ENCODE assay signal across 8 cellular contexts in the genomic region with DNA sequence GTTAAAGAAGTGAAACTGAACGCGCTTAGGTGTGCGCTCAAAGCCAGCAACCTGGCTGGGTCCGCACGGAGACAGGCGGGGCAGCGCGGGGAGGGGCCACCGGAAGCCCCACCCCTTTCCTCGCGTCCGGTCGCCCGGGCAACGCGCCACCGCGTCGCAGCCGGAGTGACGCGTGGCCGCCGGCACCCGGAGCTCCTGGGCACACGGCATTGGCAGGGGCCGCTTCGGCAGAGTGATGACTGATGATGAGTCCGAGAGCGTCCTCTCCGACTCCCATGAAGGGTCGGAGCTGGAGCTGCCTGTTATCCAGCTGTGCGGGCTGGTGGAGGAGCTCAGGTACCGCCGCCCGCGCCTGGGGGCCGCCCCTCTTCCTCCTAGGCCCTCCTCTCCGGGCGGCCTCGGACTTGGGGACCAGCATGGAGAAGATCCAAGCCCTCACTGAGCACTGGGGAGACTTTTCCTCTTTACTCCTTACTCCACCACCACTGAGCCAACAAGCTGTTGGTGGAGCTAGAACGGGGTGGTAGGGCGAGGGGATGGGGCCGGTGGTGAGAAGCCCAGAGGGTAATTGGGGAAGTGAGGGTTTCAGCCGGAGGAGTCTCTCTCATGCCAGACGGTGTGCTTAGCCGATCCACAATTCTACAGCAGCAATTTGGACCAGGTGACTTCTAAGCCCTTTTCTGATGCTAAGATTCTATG. TPM values are rescaled to one million over a fixed set of nuclear protein-coding genes. Genes with fewer than 3 reads are reported as not detected.
DNase-seq lines count a peak whose midpoint lies in the region; ATAC-seq and TF ChIP-seq lines count a peak whose summit lies in the region.

No MANE protein-coding gene starts in this region.

- DNase-seq in Daoy (ENCODE audit: low read depth) = peak; percentile 85
- DNase-seq in SHP77 treated with DMSO at 0.1 percent for 48 hours (lab: John Stamatoyannopoulos, UW) = peak; percentile 39
- peak; percentile 70 for DNase-seq in activated gamma-delta T cell treated with anti-CD3 and anti-CD28 coated beads, Interleukin-2, amount 50 U/mL, for 16 hours (ENCODE audit: low read depth)
- DNase-seq in germinal center (ENCODE audit: low spot score) = peak; percentile 92
- peak; percentile 78 for DNase-seq in occipital lobe (lab: John Stamatoyannopoulos, UW)
- peak; percentile 80 to 85 for DNase-seq in suprapubic skin (ENCODE audit: low spot score in 2 of 2)

- peak overlapping the region; percentile 68 for H3K4me3 ChIP-seq in suprapubic skin

- TF ChIP-seq CTCF in suprapubic skin (IDR thresholded peaks at IDR 0.05) = no peak

- TF ChIP-seq EP300 in Ishikawa (IDR thresholded peaks at IDR 0.05; ENCODE audit: borderline replicate concordance) (no peak), suprapubic skin (IDR thresholded peaks at IDR 0.05) (no peak)

- peak overlapping the region; percentile 53 for H3K27ac ChIP-seq in suprapubic skin

- no peak for TF ChIP-seq POLR2A in suprapubic skin (IDR thresholded peaks at IDR 0.05)

- no peaks in the 10 kb centered on the region for H3K9me3 ChIP-seq in suprapubic skin

- WGBS in suprapubic skin = 2% methylated on average over 18 of the region's 47 CpGs

- H3K27me3 ChIP-seq in suprapubic skin = no peaks in the 10 kb centered on the region

- H3K4me1 ChIP-seq in suprapubic skin = peaks cover 16% of the 10 kb centered on the region

- ATAC-seq in GM21717 (IDR thresholded peaks at IDR 0.05; ENCODE audit: unreplicated experiment) = peak; percentile 88

- H3K36me3 ChIP-seq in suprapubic skin = peaks cover 5% of the 10 kb centered on the region

- no peak for TF ChIP-seq RAD21 in Ishikawa (IDR thresholded peaks at IDR 0.05; ENCODE audit: low read depth)

TF ChIP-seq in Ishikawa, 13 proteins besides CTCF, POLR2A, EP300 and RAD21:
- peak; percentile 90 for TF ChIP-seq CREB1 (IDR thresholded peaks at IDR 0.05; ENCODE audit: low read depth)
- no peak for TF ChIP-seq FOXM1 (IDR thresholded peaks at IDR 0.05; ENCODE audit: borderline replicate concordance, low read depth)
- TF ChIP-seq, protein P1, sequence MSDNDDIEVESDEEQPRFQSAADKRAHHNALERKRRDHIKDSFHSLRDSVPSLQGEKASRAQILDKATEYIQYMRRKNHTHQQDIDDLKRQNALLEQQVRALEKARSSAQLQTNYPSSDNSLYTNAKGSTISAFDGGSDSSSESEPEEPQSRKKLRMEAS (IDR thresholded peaks at IDR 0.05) = peak; percentile 52; the same call in 1 of the 2 replicates
- TF ChIP-seq TAF1 (IDR thresholded peaks at IDR 0.05; ENCODE audit: low read depth) = peak; percentile 50; the same call in 1 of the 2 replicates

RNA-seq across cellular contexts. Expression of a gene that starts 44.9 kb away (rescaled TPM):
- total RNA-seq in Daoy (2014; rRNA removed; shearing (Covaris generic)) = not detected in 2 replicates
- total RNA-seq in occipital lobe = not detected
- not detected for total RNA-seq in suprapubic skin

RNA-seq across cellular contexts. Expression of a gene that starts 52.0 kb away (rescaled TPM):
- 16.1 and 17.8 TPM in 2 replicates for total RNA-seq in Daoy (2014; rRNA removed; shearing (Covaris generic))
- total RNA-seq in occipital lobe = 19.0 TPM
- 100 to 1,000 TPM in 1 of 4 donors, 10 to 100 TPM in 3; 53.3 to 112 (median 70.0) TPM for total RNA-seq in suprapubic skin

Comparison
In these comparisons a context has a peak if more than half of its experiments do, and no peak if none do; other contexts are left out.
1. Peak in every context shown above with its lines: DNase-seq, ATAC-seq, H3K4me3 ChIP-seq and H3K27ac ChIP-seq.
2. DNase-seq: peak in every context shown above with its lines; median percentile 92 in germinal center; 85 in Daoy; 82 in suprapubic skin; 78 in occipital lobe; 70 in activated gamma-delta T cell treated with anti-CD3 and anti-CD28 coated beads, Interleukin-2, amount 50 U/mL, for 16 hours; 39 in SHP77 treated with DMSO at 0.1 percent for 48 hours.